Comparison of ENCODE assay signal across 21 cellular contexts in genomic region chr4:98685225-98686045, GRCh38.
"Had no signal": no experiment of that assay in that cellular context is flagged by ENCODE, and none has a peak within 500 bp of the region (broad histone marks: within the 10 kb centered on the region; RNA-seq: fewer than 3 reads in every experiment).

No MANE protein-coding gene starts in this region.

- ATAC-seq: activated CD8-positive, alpha-beta T cell treated with anti-CD3 and anti-CD28 coated beads for 36 hours; body of pancreas; foreskin keratinocyte; left cardiac atrium; stimulated activated naive CD8-positive, alpha-beta T cell treated with anti-CD3 and anti-CD28 coated beads, Interleukin-15, amount 100 ng/mL, for 72 hours had no signal

- H3K36me3 Mint-ChIP-seq: mesothelial cell of epicardium had no signal

- H3K79me2 ChIP-seq: hepatocyte had no signal

- H3K27me3 Mint-ChIP-seq: activated CD8-positive, alpha-beta T cell treated with anti-CD3 and anti-CD28 coated beads for 36 hours; activated T-cell treated with anti-CD3 and anti-CD28 coated beads, Interleukin-2, amount 50 U/mL, for 24 hours; progenitor cell of endocrine pancreas; stimulated activated naive CD8-positive, alpha-beta T cell treated with anti-CD3 and anti-CD28 coated beads, Interleukin-15, amount 100 ng/mL, for 72 hours had no signal

- H3K4me3 Mint-ChIP-seq: activated CD8-positive, alpha-beta T cell treated with anti-CD3 and anti-CD28 coated beads for 36 hours; activated naive CD4-positive, alpha-beta T cell treated with anti-CD3 and anti-CD28 coated beads for 36 hours; activated T-cell treated with anti-CD3 and anti-CD28 coated beads, Interleukin-2, amount 50 U/mL, for 24 hours; mesothelial cell of epicardium; neural crest cell; stimulated activated naive CD8-positive, alpha-beta T cell treated with anti-CD3 and anti-CD28 coated beads, Interleukin-15, amount 100 ng/mL, for 72 hours had no signal

- H3K4me1 ChIP-seq: body of pancreas, right atrium auricular region had no signal

- H3K27ac ChIP-seq: body of pancreas, dorsolateral prefrontal cortex, epithelial cell of prostate, foreskin keratinocyte, hepatocyte, right atrium auricular region, vagina had no signal

- H3K9me3 Mint-ChIP-seq: activated CD8-positive, alpha-beta T cell treated with anti-CD3 and anti-CD28 coated beads for 36 hours; activated T-cell treated with anti-CD3 and anti-CD28 coated beads, Interleukin-2, amount 50 U/mL, for 24 hours; mesothelial cell of epicardium; neural crest cell had no signal

- H2AFZ ChIP-seq: hepatocyte had no signal

- H3K27ac Mint-ChIP-seq: activated CD8-positive, alpha-beta T cell treated with anti-CD3 and anti-CD28 coated beads for 36 hours; activated naive CD4-positive, alpha-beta T cell treated with anti-CD3 and anti-CD28 coated beads for 36 hours; activated T-cell treated with anti-CD3 and anti-CD28 coated beads, Interleukin-2, amount 50 U/mL, for 24 hours; activated T-helper 2 cell treated with anti-CD3 and anti-CD28 coated beads, Interferon-gamma antibody, Interleukin-2, Interleukin-4, amounts not matched to agents 10 μg/mL and 5 μg/mL and 100 μg/mL, durations not matched to agents 14 hours and 24 hours and 36 hours; mesothelial cell of epicardium; progenitor cell of endocrine pancreas; stimulated activated naive CD8-positive, alpha-beta T cell treated with anti-CD3 and anti-CD28 coated beads, Interleukin-15, amount 100 ng/mL, for 72 hours had no signal

- DNase-seq: activated CD4-positive, alpha-beta T cell treated with anti-CD3 and anti-CD28 coated beads for 48 hours; activated CD4-positive, CD25-positive, alpha-beta regulatory T cell; activated CD8-positive, alpha-beta T cell treated with anti-CD3 and anti-CD28 coated beads for 36 hours; activated naive CD4-positive, alpha-beta T cell treated with anti-CD3 and anti-CD28 coated beads for 36 hours; activated T-cell treated with anti-CD3 and anti-CD28 coated beads, Interleukin-2, amount 50 U/mL, for 24 hours; body of pancreas; dorsolateral prefrontal cortex; foreskin keratinocyte; left cardiac atrium; stimulated activated naive CD8-positive, alpha-beta T cell treated with anti-CD3 and anti-CD28 coated beads, Interleukin-15, amount 100 ng/mL, for 72 hours; T-helper 9 cell; trophoblast cell had no signal

- H3K4me3 ChIP-seq: body of pancreas, dorsolateral prefrontal cortex, hepatocyte, lung, right atrium auricular region, vagina had no signal

- H3K36me3 ChIP-seq: right atrium auricular region, vagina had no signal

- H3K4me2 ChIP-seq: hepatocyte had no signal

- H3K9me3 ChIP-seq: body of pancreas, right atrium auricular region, vagina had no signal

- H3K27me3 ChIP-seq: body of pancreas, dorsolateral prefrontal cortex, foreskin keratinocyte, hepatocyte, right atrium auricular region, vagina had no signal
